9 cellular contexts compared by ENCODE assay signal in genomic region chr3:46559030-46559704, GRCh38. TPM values are rescaled to one million over a fixed set of nuclear protein-coding genes. Genes with fewer than 3 reads are reported as not detected.
A peak's percentile ranks its signal among the peaks of the same experiment; 100 is the strongest.
DNase-seq lines count a peak whose midpoint lies in the region; ATAC-seq and TF ChIP-seq lines count a peak whose summit lies in the region.
"Had no signal": no experiment of that assay in that cellular context is flagged by ENCODE, and none has a peak within 500 bp of the region (broad histone marks: within the 10 kb centered on the region; RNA-seq: fewer than 3 reads in every experiment).

No MANE protein-coding gene starts in this region.

- peak overlapping the region; percentile 26 for H3K4ac ChIP-seq in IMR-90 (ENCODE audit: low read depth, low read length)

- H3K27me3 ChIP-seq in CD4-positive, alpha-beta T cell (ENCODE audit: control insufficient read depth, insufficient read depth, low read length), result no peaks in the 10 kb centered on the region
- no peaks in the 10 kb centered on the region for H3K27me3 ChIP-seq in IMR-90 (ENCODE audit: control insufficient read depth, insufficient read depth, low read length)

- peak overlapping the region; percentile 99 for H2BK120ac ChIP-seq in IMR-90 (ENCODE audit: low read depth, low read length)

- H2AK5ac ChIP-seq in IMR-90 (ENCODE audit: low read depth, low read length), result peak overlapping the region; percentile 74

- dilution Hi-C loops in IMR-90 (cut with HindIII; ENCODE audit: low sequenced_read_pairs, unreplicated experiment), result no loop called here

- no peak overlapping the region for H2AK9ac ChIP-seq in IMR-90 (replicated peaks; ENCODE audit: low read depth, low read length, poor library complexity)

- H3K18ac ChIP-seq in IMR-90 (ENCODE audit: low read depth, low read length), result peak overlapping the region; percentile 90; the same call in 1 of the 2 replicates

- in situ Hi-C loops in IMR-90 (cut with MboI; ENCODE audit: low sequenced_read_pairs), result no loop called here

- peak overlapping the region; percentile 96 for H4K91ac ChIP-seq in IMR-90 (ENCODE audit: insufficient read depth, low read depth, low read length)

- peak overlapping the region; percentile 39; the same call in 1 of the 2 replicates for H3K23ac ChIP-seq in IMR-90 (ENCODE audit: low read depth, low read length)

- H3K4me2 ChIP-seq in IMR-90 (ENCODE audit: low read depth, low read length), result no peak overlapping the region

- no peaks in the 10 kb centered on the region for H3K36me3 Mint-ChIP-seq in CD4-positive, alpha-beta T cell (ENCODE audit: low read depth)
- no peaks in the 10 kb centered on the region for H3K36me3 Mint-ChIP-seq in natural killer cell treated with Interleukin-12 subunit alpha and Interleukin-12 subunit beta and Interleukin-15 and Interleukin-18, amount 100 ng/mL, for 72 hours

- H3K79me1 ChIP-seq in IMR-90 (ENCODE audit: low read depth in 1 of 2, low read length in 2 of 2), result peaks cover 3 to 19% of the 10 kb centered on the region in 2 experiments; a peak in 2 of 4 replicates

- no peaks in the 10 kb centered on the region for H3K27me3 Mint-ChIP-seq in CD4-positive, alpha-beta T cell
- peaks cover 31 to 35% of the 10 kb centered on the region in 2 donors for H3K27me3 Mint-ChIP-seq in natural killer cell treated with Interleukin-12 subunit alpha and Interleukin-12 subunit beta and Interleukin-15 and Interleukin-18, amount 100 ng/mL, for 72 hours

- WGBS in IMR-90 (ENCODE audit: extremely low coverage in 2 of 2, insufficient read length in 1 of 2), 2 experiments, result no CpG with 5 or more reads among the region's 4 CpGs

- POLR2A ChIA-PET in CD4-positive, alpha-beta T cell (lab: Charles Lee), result interaction anchor here (1.0 to 2.9 kb wide), 5 partner anchors 10 to 70 kb away, joined by 3 to 29 read pairs (median 5); no protein-coding TSS in a partner anchor
- POLR2A ChIA-PET in IMR-90 (lab: Charles Lee; ENCODE audit: unreplicated experiment), result no interaction called here

- no peaks in the 10 kb centered on the region for H4K20me1 ChIP-seq in IMR-90 (ENCODE audit: insufficient read depth, low read length)

- peak overlapping the region; percentile 64 for H3K56ac ChIP-seq in IMR-90 (ENCODE audit: extremely low read depth, insufficient read depth, low read length)

- ATAC-seq in CD4-positive, alpha-beta T cell (ENCODE audit: poor library complexity), result no peak
- peak; percentile 37; the same call in 1 of the 2 replicates for ATAC-seq in IMR-90 (ENCODE audit: low read depth)
- ATAC-seq in natural killer cell treated with Interleukin-12 subunit alpha and Interleukin-12 subunit beta and Interleukin-15 and Interleukin-18, amount 100 ng/mL, for 72 hours, result no peak

- TF ChIP-seq RAD21 in IMR-90 (IDR thresholded peaks at IDR 0.05; ENCODE audit: low read length), result no peak

- peak overlapping the region; percentile 94 for H2BK5ac ChIP-seq in IMR-90 (ENCODE audit: low read depth, low read length, poor library complexity, severe bottlenecking)

- peaks cover 13% of the 10 kb centered on the region for H3K4me1 Mint-ChIP-seq in CD4-positive, alpha-beta T cell (ENCODE audit: low read depth)
- H3K4me1 Mint-ChIP-seq in natural killer cell treated with Interleukin-12 subunit alpha and Interleukin-12 subunit beta and Interleukin-15 and Interleukin-18, amount 100 ng/mL, for 72 hours (ENCODE audit: low read depth in 2 of 2), result peaks cover 8 to 12% of the 10 kb centered on the region in 2 donors

- H4K5ac ChIP-seq in IMR-90 (ENCODE audit: low read depth, low read length), result peak overlapping the region; percentile 93; the same call in 1 of the 2 replicates

- no peak for TF ChIP-seq POLR2A in IMR-90 (IDR thresholded peaks at IDR 0.05; ENCODE audit: low read depth, low read length)

- H3K14ac ChIP-seq in IMR-90 (replicated peaks; ENCODE audit: low read depth, low read length), result peak overlapping the region; percentile 49

- no peak overlapping the region for H3K4me3 Mint-ChIP-seq in CD4-positive, alpha-beta T cell
- H3K4me3 Mint-ChIP-seq in natural killer cell treated with Interleukin-12 subunit alpha and Interleukin-12 subunit beta and Interleukin-15 and Interleukin-18, amount 100 ng/mL, for 72 hours, result peak overlapping the region; percentile 74

- intact Hi-C loops in CD4-positive, alpha-beta T cell (cut with DNase I, micrococcal nuclease), result loop anchor here (2.0 to 5.0 kb wide), 2 partner anchors 62 to 282 kb away; partner anchors contain the start of gene RTP3 (in 2 of the 2)
- intact Hi-C loops in IMR-90 (cut with micrococcal nuclease), result loop anchor here (5.0 kb wide), 1 partner anchor 482 kb away; no protein-coding TSS in a partner anchor

- no peak overlapping the region for H3K27ac ChIP-seq in CD4-positive, alpha-beta T cell (ENCODE audit: low read depth, low read length)
- peak overlapping the region; percentile 76; the same call in 1 of the 2 replicates for H3K27ac ChIP-seq in IMR-90 (ENCODE audit: insufficient read depth, low read length)

- peaks cover 4% of the 10 kb centered on the region; the same call in 1 of the 2 replicates for H3K36me3 ChIP-seq in IMR-90 (ENCODE audit: control insufficient read depth, insufficient read depth, low read length)

- CTCF ChIA-PET in CD4-positive, alpha-beta T cell (lab: Charles Lee), result interaction anchor here (1.1 to 7.6 kb wide), 17 partner anchors 10 to 487 kb away, joined by 3 to 243 read pairs (median 5); partner anchors contain the start of gene RTP3
- CTCF ChIA-PET in IMR-90 (lab: Yijun Ruan, JAX), result interaction anchor here (1.1 to 6.4 kb wide), 4 partner anchors 56 to 71 kb away, joined by 3 to 33 read pairs (median 5); no protein-coding TSS in a partner anchor

- BruUV-seq in IMR-90 (replicated peaks; lab: Mats Ljungman, UMichigan), result no TSS peak

- peaks cover 9% of the 10 kb centered on the region for H3K4me1 ChIP-seq in IMR-90 (ENCODE audit: control insufficient read depth, insufficient read depth, low read length)

- H3K9ac ChIP-seq in IMR-90 (ENCODE audit: low read depth, low read length), result peak overlapping the region; percentile 59; the same call in 1 of the 2 replicates

- peak overlapping the region; percentile 100 for H2BK15ac ChIP-seq in IMR-90 (ENCODE audit: low read depth, low read length)

- no peak for TF ChIP-seq CTCF in CD4-positive, alpha-beta T cell (IDR thresholded peaks at IDR 0.05)
- TF ChIP-seq CTCF in IMR-90 (conservative IDR thresholded peaks at IDR 0.05; ENCODE audit: low read depth, low read length), result no peak

- H3K9me3 Mint-ChIP-seq in CD4-positive, alpha-beta T cell, result no peaks in the 10 kb centered on the region
- no peaks in the 10 kb centered on the region for H3K9me3 Mint-ChIP-seq in natural killer cell treated with Interleukin-12 subunit alpha and Interleukin-12 subunit beta and Interleukin-15 and Interleukin-18, amount 100 ng/mL, for 72 hours

- H3K4me3 ChIP-seq in IMR-90 (ENCODE audit: insufficient read depth, low read depth, low read length), result no peak overlapping the region

- H4K8ac ChIP-seq in IMR-90 (ENCODE audit: low read depth in 2 of 2, low read length in 2 of 2), result peak overlapping the region; percentile 79 to 99

- H3K9me3 ChIP-seq in CD4-positive, alpha-beta T cell (ENCODE audit: control insufficient read depth, low read length), result no peaks in the 10 kb centered on the region
- H3K9me3 ChIP-seq in IMR-90 (ENCODE audit: control insufficient read depth, insufficient read depth, low read length), result peaks cover 7% of the 10 kb centered on the region

- H3K27ac Mint-ChIP-seq in CD4-positive, alpha-beta T cell, result peak overlapping the region; percentile 54
- no peak overlapping the region for H3K27ac Mint-ChIP-seq in natural killer cell treated with Interleukin-12 subunit alpha and Interleukin-12 subunit beta and Interleukin-15 and Interleukin-18, amount 100 ng/mL, for 72 hours

- DNase-seq in CD4-positive, alpha-beta T cell, result no peak
- DNase-seq in IMR-90 (peak; percentile 33), amniotic epithelial cell (ENCODE audit: low read depth) (peak; percentile 14), MV-4-11 (lab: John Stamatoyannopoulos, UW) (no peak), NCI-H526 treated with DMSO at 0.1 percent for 48 hours (lab: John Stamatoyannopoulos, UW) (no peak), OCI-M2 (lab: John Stamatoyannopoulos, UW; ENCODE audit: unreplicated experiment) (no peak)
- no peak for DNase-seq in natural killer cell treated with Interleukin-12 subunit alpha and Interleukin-12 subunit beta and Interleukin-15 and Interleukin-18, amount 100 ng/mL, for 72 hours (ENCODE audit: low spot score)
- DNase-seq in stimulated activated CD4-positive, alpha-beta T cell treated with anti-CD3 and anti-CD28 coated beads, Interleukin-2, amount 100 ng/mL, for 24 hours, result no peak

- peaks cover 11% of the 10 kb centered on the region for H3K9me1 ChIP-seq in IMR-90 (ENCODE audit: insufficient read depth, low read length)

- peak overlapping the region; percentile 58 for H2BK20ac ChIP-seq in IMR-90 (ENCODE audit: low read depth, low read length)

- H2AFZ ChIP-seq in IMR-90 (replicated peaks; ENCODE audit: low read length, poor library complexity), result no peak overlapping the region

TF ChIP-seq in IMR-90, 13 proteins besides CTCF, POLR2A, EP300 and RAD21:
- TF ChIP-seq NFE2L2 (IDR thresholded peaks at IDR 0.05; ENCODE audit: low read depth, low read length), result no peak
- no peak for TF ChIP-seq CHD1 (IDR thresholded peaks at IDR 0.05; ENCODE audit: low read depth, low read length)
- TF ChIP-seq BHLHE40 (IDR thresholded peaks at IDR 0.05; ENCODE audit: low read depth, low read length), result no peak
- TF ChIP-seq RFX5 (IDR thresholded peaks at IDR 0.05; ENCODE audit: low read depth, low read length), result no peak
- no peak for TF ChIP-seq MXI1 (IDR thresholded peaks at IDR 0.05; ENCODE audit: borderline replicate concordance, low read depth, low read length)
- TF ChIP-seq SMC3 (IDR thresholded peaks at IDR 0.05; ENCODE audit: low read depth, low read length), result no peak
- TF ChIP-seq RCOR1 (IDR thresholded peaks at IDR 0.05; ENCODE audit: insufficient replicate concordance, low read length), result no peak

RNA-seq across cellular contexts. Expression of gene LRRC2, which starts 6.9 kb away (rescaled TPM):
- under 1 TPM; 0.59 to 0.91 TPM for total RNA-seq in CD4-positive, alpha-beta T cell
- 4.1 and 4.7 TPM in 2 replicates for total RNA-seq in IMR-90 (2012; rRNA removed)
- polyA plus RNA-seq in IMR-90 (2012; rRNA removed), result 2.5 and 2.9 TPM in 2 replicates
- polyA plus RNA-seq in IMR-90 (2012; cell fraction: cytosol; rRNA removed), result 0.96 and 1.2 TPM in 2 replicates
- polyA plus RNA-seq in IMR-90 (2012; cell fraction: nucleus; rRNA removed; ENCODE audit: low replicate concordance), result 0.75 and 3.6 TPM in 2 replicates
- not detected for total RNA-seq in natural killer cell treated with Interleukin-12 subunit alpha and Interleukin-12 subunit beta and Interleukin-15 and Interleukin-18, amount 100 ng/mL, for 72 hours

RNA-seq across cellular contexts. Expression of gene FAM240A, which starts 53.2 kb away (rescaled TPM):
- not detected for total RNA-seq in CD4-positive, alpha-beta T cell
- total RNA-seq in IMR-90 (2012; rRNA removed), result not detected in 2 replicates
- not detected in 2 replicates for polyA plus RNA-seq in IMR-90 (2012; rRNA removed)
- polyA plus RNA-seq in IMR-90 (2012; cell fraction: cytosol; rRNA removed), result not detected in 2 replicates
- not detected in 2 replicates for polyA plus RNA-seq in IMR-90 (2012; cell fraction: nucleus; rRNA removed; ENCODE audit: low replicate concordance)
- not detected for total RNA-seq in natural killer cell treated with Interleukin-12 subunit alpha and Interleukin-12 subunit beta and Interleukin-15 and Interleukin-18, amount 100 ng/mL, for 72 hours
- total RNA-seq: temporal lobe had no signal

Comparison
In these comparisons a context has a peak if more than half of its experiments do, and no peak if none do; other contexts are left out.
1. DNase-seq: peak in IMR-90 (single experiment) and amniotic epithelial cell (single experiment); none in CD4-positive, alpha-beta T cell (0 of 10), natural killer cell treated with Interleukin-12 subunit alpha and Interleukin-12 subunit beta and Interleukin-15 and Interleukin-18, amount 100 ng/mL, for 72 hours (single experiment), MV-4-11 (single experiment), stimulated activated CD4-positive, alpha-beta T cell treated with anti-CD3 and anti-CD28 coated beads, Interleukin-2, amount 100 ng/mL, for 24 hours (0 of 2), NCI-H526 treated with DMSO at 0.1 percent for 48 hours (single experiment) and OCI-M2 (single experiment).